In the genomic region with DNA sequence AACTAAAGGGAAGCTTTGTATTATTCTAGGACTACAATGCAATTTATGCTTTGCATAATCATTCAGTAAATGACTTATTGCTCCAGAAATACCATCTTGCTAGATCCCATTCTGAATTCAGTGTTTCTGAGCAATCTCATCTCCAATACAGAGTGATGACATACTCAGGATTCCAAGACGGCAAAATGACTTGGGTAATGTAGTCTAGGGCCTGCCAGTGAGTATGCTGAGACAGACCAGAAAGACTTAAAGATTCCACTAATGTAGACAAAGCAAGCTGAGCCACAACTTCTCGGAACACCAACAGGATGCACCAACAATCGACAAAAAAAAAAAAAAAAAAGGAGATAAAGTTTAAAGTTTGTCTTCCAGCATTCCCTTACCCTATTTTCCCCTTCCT, we compare ENCODE assay signal across 8 cellular contexts. TPM values are rescaled to one million over a fixed set of nuclear protein-coding genes. Genes with fewer than 3 reads are reported as not detected.
DNase-seq lines count a peak whose midpoint lies in the region; ATAC-seq and TF ChIP-seq lines count a peak whose summit lies in the region.

No MANE protein-coding gene starts in this region.

- H3K4me1 ChIP-seq in left ventricle myocardium inferior (peaks cover 53% of the 10 kb centered on the region), stomach (peaks cover 26 to 49% (median 42%) of the 10 kb centered on the region in 4 donors)

- H3K36me3 ChIP-seq in left ventricle myocardium inferior: no peaks in the 10 kb centered on the region
- peaks cover 0 to 6% (median 0%) of the 10 kb centered on the region in 4 donors for H3K36me3 ChIP-seq in stomach

- DNase-seq in left ventricle myocardium inferior: no peak
- no peak for DNase-seq in cardiac septum (ENCODE audit: low spot score)
- no peak for DNase-seq in activated naive CD8-positive, alpha-beta T cell treated with anti-CD3 and anti-CD28 coated beads, Interleukin-2, amount 50 U/mL, for 24 hours
- peak; percentile 32 for DNase-seq in inferior parietal cortex (ENCODE audit: extremely low spot score)
- DNase-seq in stomach: no peak
- no peak for DNase-seq in NCI-H1930 (lab: John Stamatoyannopoulos, UW)
- no peak for DNase-seq in activated CD8-positive, alpha-beta memory T cell treated with anti-CD3 and anti-CD28 coated beads, Interleukin-2, amount 50 U/mL, for 4 hours

- TF ChIP-seq CTCF in left ventricle myocardium inferior (IDR thresholded peaks at IDR 0.05; ENCODE audit: borderline replicate concordance) (no peak), stomach (IDR thresholded peaks at IDR 0.05) (no peak)

- intact Hi-C loops in left ventricle myocardium inferior (cut with micrococcal nuclease) (no loop called here), cardiac septum (cut with DNase I) (loop anchor here (1.0 to 5.0 kb wide), 4 partner anchors 40 to 382 kb away; a partner anchor contains a TSS), stomach (cut with DNase I; ENCODE audit: low total_unique reads) (loop anchor here (5.0 kb wide), 1 partner anchor 395 kb away; a partner anchor contains a TSS)

- no peaks in the 10 kb centered on the region for H3K9me3 Mint-ChIP-seq in activated naive CD8-positive, alpha-beta T cell treated with anti-CD3 and anti-CD28 coated beads, Interleukin-2, amount 50 U/mL, for 24 hours

- no peaks in the 10 kb centered on the region for H3K27me3 Mint-ChIP-seq in activated naive CD8-positive, alpha-beta T cell treated with anti-CD3 and anti-CD28 coated beads, Interleukin-2, amount 50 U/mL, for 24 hours

- H3K27ac ChIP-seq in left ventricle myocardium inferior (replicated peaks): peak overlapping the region; percentile 96
- H3K27ac ChIP-seq in stomach: peak overlapping the region in 4 of 5 donors; percentile 90 to 99 (median 95)

- H3K4me3 ChIP-seq in left ventricle myocardium inferior (peak overlapping the region; percentile 90), stomach (peak overlapping the region; percentile 86 to 97 (median 89))

- H3K4me3 Mint-ChIP-seq in activated naive CD8-positive, alpha-beta T cell treated with anti-CD3 and anti-CD28 coated beads, Interleukin-2, amount 50 U/mL, for 24 hours: peak overlapping the region; percentile 83

- peak overlapping the region; percentile 92 for H3K27ac Mint-ChIP-seq in activated naive CD8-positive, alpha-beta T cell treated with anti-CD3 and anti-CD28 coated beads, Interleukin-2, amount 50 U/mL, for 24 hours

- H3K27me3 ChIP-seq in left ventricle myocardium inferior (ENCODE audit: low read depth) (no peaks in the 10 kb centered on the region), stomach (no peaks in the 10 kb centered on the region)

- H3K36me3 Mint-ChIP-seq in activated naive CD8-positive, alpha-beta T cell treated with anti-CD3 and anti-CD28 coated beads, Interleukin-2, amount 50 U/mL, for 24 hours (ENCODE audit: low read depth): peaks cover 9% of the 10 kb centered on the region

- no peak for TF ChIP-seq POLR2A in stomach (IDR thresholded peaks at IDR 0.05)

- 18 to 27% (median 24%) methylated on average over 3 of the region's 3 CpGs for WGBS in stomach, 5 donors

- H3K9me3 ChIP-seq in left ventricle myocardium inferior (replicated peaks) (no peaks in the 10 kb centered on the region), stomach (no peaks in the 10 kb centered on the region)

- H3K4me1 Mint-ChIP-seq in activated naive CD8-positive, alpha-beta T cell treated with anti-CD3 and anti-CD28 coated beads, Interleukin-2, amount 50 U/mL, for 24 hours: peaks cover 52% of the 10 kb centered on the region

- no peak for ATAC-seq in activated naive CD8-positive, alpha-beta T cell treated with anti-CD3 and anti-CD28 coated beads, Interleukin-2, amount 50 U/mL, for 24 hours
- no peak for ATAC-seq in HG03159 (IDR thresholded peaks at IDR 0.05; ENCODE audit: unreplicated experiment)

- no peak for TF ChIP-seq EP300 in stomach (IDR thresholded peaks at IDR 0.05)

RNA-seq across cellular contexts. Expression of a gene that starts 0.9 kb away (rescaled TPM):
- total RNA-seq in left ventricle myocardium inferior (26.4 TPM), cardiac septum (26.6 TPM), stomach (10 to 100 TPM in 4 of 5 donors, 1 to 10 TPM in 1; 2.3 to 56.0 (median 26.3) TPM)
- polyA plus RNA-seq in stomach: 10 to 100 TPM in 1 of 3 donors, 1 to 10 TPM in 2; 5.4 to 10.2 (median 6.3) TPM
